In the genomic region with DNA sequence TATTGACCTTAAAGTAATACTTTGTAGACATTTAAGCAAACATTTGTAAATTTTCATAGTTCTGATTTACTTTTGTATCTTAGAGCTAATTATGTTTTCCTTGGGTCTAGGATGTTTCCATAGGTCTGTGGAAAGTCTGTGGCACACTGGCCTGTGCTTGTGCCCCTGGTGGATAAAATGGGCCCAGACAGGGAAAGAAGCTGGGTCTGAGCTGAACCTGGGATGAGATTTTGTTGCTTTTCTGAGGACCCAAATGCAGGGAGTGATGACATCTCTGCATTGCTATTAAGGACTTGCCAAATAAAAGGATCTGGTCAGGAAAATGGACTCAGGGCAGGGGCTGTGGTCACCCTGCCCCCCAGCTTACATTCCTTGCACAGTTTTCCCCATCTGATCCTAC, we compare ENCODE assay signal across 23 cellular contexts.
"Had no signal": no experiment of that assay in that cellular context is flagged by ENCODE, and none has a peak within 500 bp of the region (broad histone marks: within the 10 kb centered on the region; RNA-seq: fewer than 3 reads in every experiment).

No MANE protein-coding gene starts in this region.

- H3K36me3 ChIP-seq: breast epithelium, prostate gland, right atrium auricular region, thyroid gland had no signal

- ATAC-seq: activated CD8-positive, alpha-beta memory T cell treated with anti-CD3 and anti-CD28 coated beads, Interleukin-2, amount 10 ng/mL, durations not matched to agents 7 days and 5 days; activated naive CD8-positive, alpha-beta T cell treated with anti-CD3 and anti-CD28 coated beads, Interleukin-2, amount 50 U/mL, for 24 hours; left lobe of liver had no signal

- H3K4me3 ChIP-seq: breast epithelium, esophagus squamous epithelium, lung, prostate gland, right atrium auricular region, thyroid gland had no signal

- H3K9me3 ChIP-seq: prostate gland, right atrium auricular region, thyroid gland had no signal

- FAIRE-seq: islet of Langerhans had no signal

- DNase-seq: activated B cell treated with CpG ODN at 0.5 μM for 24 hours; activated CD4-positive, alpha-beta memory T cell treated with anti-CD3 and anti-CD28 coated beads, Interleukin-2, amount 10 ng/mL, durations not matched to agents 7 days and 5 days; activated CD4-positive, alpha-beta T cell treated with anti-CD3 and anti-CD28 coated beads for 4 hours; activated CD8-positive, alpha-beta memory T cell treated with anti-CD3 and anti-CD28 coated beads, Interleukin-2, amount 10 ng/mL, durations not matched to agents 7 days and 5 days; activated effector memory CD4-positive, alpha-beta T cell treated with Interleukin-2 at 50 U/mL for 16 hours; activated naive CD4-positive, alpha-beta T cell treated with anti-CD3 and anti-CD28 coated beads, Interleukin-2, amount 10 ng/mL, durations not matched to agents 7 days and 5 days; activated naive CD8-positive, alpha-beta T cell treated with anti-CD3 and anti-CD28 coated beads, Interleukin-2, amount 50 U/mL, for 24 hours; activated T-cell treated with anti-CD3 and anti-CD28 coated beads, Interleukin-2, amount 50 U/mL, for 1 hour; aorta; effector CD4-positive, alpha-beta T cell; esophagus squamous epithelium; foreskin melanocyte; glutamatergic neuron; midbrain; stimulated activated CD4-positive, alpha-beta T cell treated with anti-CD3 and anti-CD28 coated beads, Interleukin-2, amount 100 ng/mL, for 24 hours; stimulated activated naive CD4-positive, alpha-beta T cell treated with Interleukin-2 at 50 U/mL for 16 hours; thyroid gland had no signal

- H3K27me3 ChIP-seq: breast epithelium, esophagus squamous epithelium, right atrium auricular region, thyroid gland had no signal

- H3K27ac ChIP-seq: breast epithelium, esophagus squamous epithelium, prostate gland, right atrium auricular region, thyroid gland had no signal

- H3K4me1 ChIP-seq: thyroid gland had no signal
